10 cellular contexts compared by ENCODE assay signal in the genomic region with DNA sequence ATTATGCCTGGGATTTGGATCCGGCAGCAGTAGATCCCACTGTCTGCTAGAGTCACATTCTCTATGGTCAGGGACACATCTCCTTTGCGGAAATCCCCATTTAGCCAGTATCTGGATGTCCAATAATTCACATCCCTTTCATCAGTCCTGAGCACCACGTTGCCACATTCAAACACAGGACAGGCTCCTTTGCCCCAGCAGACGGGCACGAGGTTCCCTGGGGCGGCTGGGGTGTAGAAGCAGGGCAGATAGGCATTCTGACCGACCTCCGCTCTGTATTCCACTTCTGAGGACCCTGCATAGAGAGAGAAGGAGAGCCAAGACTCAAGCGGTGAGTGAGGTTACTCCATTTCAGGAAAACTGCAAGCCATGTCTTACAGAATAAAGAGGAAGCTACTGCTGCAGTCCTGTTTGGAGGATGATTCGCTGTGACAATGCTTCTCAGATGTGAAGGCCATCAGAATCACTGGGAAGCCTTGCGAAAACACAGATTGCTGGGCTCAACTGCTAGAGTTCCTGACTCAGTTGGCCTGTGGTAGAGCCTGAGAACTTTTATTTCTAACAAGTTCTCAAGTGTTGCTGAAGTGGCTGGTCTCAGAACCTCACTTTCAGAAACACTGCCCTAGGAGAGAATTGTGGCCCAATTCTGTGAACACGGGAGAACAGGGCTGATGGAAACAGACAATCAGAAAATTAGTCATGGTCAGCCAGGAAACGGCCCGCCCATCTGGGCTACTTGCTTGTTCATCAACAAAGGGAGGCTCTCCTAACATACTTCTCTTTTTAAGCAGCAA. TPM values are rescaled to one million over a fixed set of nuclear protein-coding genes. Genes with fewer than 3 reads are reported as not detected.
DNase-seq lines count a peak whose midpoint lies in the region; TF ChIP-seq lines count a peak whose summit lies in the region.
"Had no signal": no experiment of that assay in that cellular context is flagged by ENCODE, and none has a peak within 500 bp of the region (broad histone marks: within the 10 kb centered on the region; RNA-seq: fewer than 3 reads in every experiment).

No MANE protein-coding gene starts in this region.

- H3K9me3 ChIP-seq in fibroblast of lung (ENCODE audit: control insufficient read depth, insufficient read depth, low read depth, low read length), result no peaks in the 10 kb centered on the region

- no peaks in the 10 kb centered on the region for H3K27me3 ChIP-seq in fibroblast of lung (ENCODE audit: control insufficient read depth, insufficient read depth, low read length)

- POLR2A ChIA-PET in RWPE1 (lab: Yijun Ruan, JAX; ENCODE audit: low non-redundant PET), result no interaction called here

- peak overlapping the region; percentile 7 for H2AFZ ChIP-seq in fibroblast of lung (ENCODE audit: low read length)

- no peak overlapping the region for H3K4me3 ChIP-seq in fibroblast of lung (replicated peaks in 1 of 4; ENCODE audit: control extremely low read depth in 1 of 4, insufficient read depth in 1 of 4, low read depth in 3 of 4, low read length in 4 of 4)

- H3K4me1 ChIP-seq in fibroblast of lung (ENCODE audit: control insufficient read depth, extremely low read depth, insufficient read depth, low read length), result no peaks in the 10 kb centered on the region

- DNase-seq in NK-92 treated with Interleukin-12 subunit alpha and Interleukin-12 subunit beta, amount 100 ng/mL, for 24 hours (lab: John Stamatoyannopoulos, UW), result peak; percentile 67
- DNase-seq in NK-92 (lab: John Stamatoyannopoulos, UW; ENCODE audit: unreplicated experiment) (no peak), RPMI7951 (ENCODE audit: low read depth) (peak; percentile 30), fibroblast of lung (ENCODE audit: low read depth in 2 of 2) (peak in 1 of 2 donors; percentile 20), RWPE1 (ENCODE audit: low spot score) (no peak), germinal center (ENCODE audit: low spot score) (no peak), COR-L47 (lab: John Stamatoyannopoulos, UW) (no peak)
- DNase-seq in stimulated activated CD8-positive, alpha-beta memory T cell treated with anti-CD3 and anti-CD28 coated beads, Interleukin-4, amount 100 ng/mL, for 48 hours, result peak; percentile 68

- no peaks in the 10 kb centered on the region for H3K36me3 ChIP-seq in fibroblast of lung (ENCODE audit: control insufficient read depth, insufficient read depth, low read length)

- TF ChIP-seq CTCF in fibroblast of lung (conservative IDR thresholded peaks at IDR 0.05 in 1 of 2, IDR thresholded peaks at IDR 0.05 in 1 of 2; ENCODE audit: low read depth in 1 of 2, low read length in 2 of 2) (no peak), RWPE1 (conservative IDR thresholded peaks at IDR 0.05; ENCODE audit: low read depth) (no peak)

- H3K79me2 ChIP-seq in fibroblast of lung (ENCODE audit: control insufficient read depth, insufficient read depth, low read length), result no peaks in the 10 kb centered on the region

- H3K27ac ChIP-seq in fibroblast of lung (ENCODE audit: insufficient read depth, low read length), result no peak overlapping the region
- H3K27ac ChIP-seq in RWPE1, result no peak overlapping the region
- H3K27ac ChIP-seq: 22Rv1 had no signal

- CTCF ChIA-PET in RWPE1 (lab: Yijun Ruan, JAX), result no interaction called here

- H4K20me1 ChIP-seq in fibroblast of lung (ENCODE audit: control insufficient read depth, extremely low read depth, insufficient read depth, low read length), result no peaks in the 10 kb centered on the region

- no peak overlapping the region for H3K4me2 ChIP-seq in fibroblast of lung (ENCODE audit: extremely low read depth, insufficient read depth, low read length)

- no peak overlapping the region for H3K9ac ChIP-seq in fibroblast of lung (ENCODE audit: insufficient read depth, low read length)

RNA-seq across cellular contexts. Expression of a gene that starts 2.0 kb away (rescaled TPM):
- 0.84 and 2.0 TPM in 2 replicates for total RNA-seq in RPMI7951 (2014; rRNA removed; shearing (Covaris generic))
- total RNA-seq in fibroblast of lung, result 2.5 and 3.6 TPM in 2 replicates
- polyA plus RNA-seq in fibroblast of lung, result 0.41 and 0.56 TPM in 2 replicates
- polyA plus RNA-seq in fibroblast of lung (2012), result 0.31 and 0.36 TPM in 2 replicates
- polyA minus RNA-seq in fibroblast of lung (ENCODE audit: low replicate concordance), result not detected in 2 replicates

RNA-seq across cellular contexts. Expression of a gene that starts 35.8 kb away (rescaled TPM):
- total RNA-seq in RPMI7951 (2014; rRNA removed; shearing (Covaris generic)), result 17.8 and 20.9 TPM in 2 replicates
- total RNA-seq in fibroblast of lung, result 9.8 and 11.4 TPM in 2 replicates
- 15.1 and 17.5 TPM in 2 replicates for polyA plus RNA-seq in fibroblast of lung
- 13.3 and 14.3 TPM in 2 replicates for polyA plus RNA-seq in fibroblast of lung (2012)
- polyA minus RNA-seq in fibroblast of lung (ENCODE audit: low replicate concordance), result 0.24 and 2.8 TPM in 2 replicates

RNA-seq across cellular contexts. Expression of a gene that starts 47.9 kb away (rescaled TPM):
- not detected in 2 replicates for total RNA-seq in RPMI7951 (2014; rRNA removed; shearing (Covaris generic))
- total RNA-seq in fibroblast of lung, result not detected in 2 replicates
- not detected in 2 replicates for polyA plus RNA-seq in fibroblast of lung
- polyA plus RNA-seq in fibroblast of lung (2012), result not detected in 2 replicates
- not detected in 2 replicates for polyA minus RNA-seq in fibroblast of lung (ENCODE audit: low replicate concordance)
- total RNA-seq: activated CD8-positive, alpha-beta memory T cell treated with anti-CD3 and anti-CD28 coated beads for 36 hours had no signal

RNA-seq across cellular contexts. Expression of a gene that starts 59.2 kb away (rescaled TPM):
- total RNA-seq in RPMI7951 (2014; rRNA removed; shearing (Covaris generic)), result not detected in 2 replicates
- not detected in 2 replicates for total RNA-seq in fibroblast of lung
- polyA plus RNA-seq in fibroblast of lung, result not detected in 2 replicates
- polyA plus RNA-seq in fibroblast of lung (2012), result not detected in 2 replicates
- polyA minus RNA-seq in fibroblast of lung (ENCODE audit: low replicate concordance), result not detected in 2 replicates

Comparison
In these comparisons a context has a peak if more than half of its experiments do, and no peak if none do; other contexts are left out.
1. DNase-seq: peak in NK-92 treated with Interleukin-12 subunit alpha and Interleukin-12 subunit beta, amount 100 ng/mL, for 24 hours (single experiment), RPMI7951 (single experiment) and stimulated activated CD8-positive, alpha-beta memory T cell treated with anti-CD3 and anti-CD28 coated beads, Interleukin-4, amount 100 ng/mL, for 48 hours (single experiment); none in NK-92 (single experiment), RWPE1 (single experiment), germinal center (single experiment) and COR-L47 (single experiment).